In genomic region chr17:37447641-37448040, GRCh38 we compare ENCODE assay signal across 1 cellular context.
A peak's percentile ranks its signal among the peaks of the same experiment; 100 is the strongest.
TF ChIP-seq lines count a peak whose summit lies in the region.

No MANE protein-coding gene starts in this region.

TF ChIP-seq in IMR-90, 13 proteins besides CTCF, POLR2A, EP300 and RAD21:
- peak; percentile 53 for TF ChIP-seq FOS (IDR thresholded peaks at IDR 0.05; ENCODE audit: low read depth, low read length)
- no peak for TF ChIP-seq CHD1 (IDR thresholded peaks at IDR 0.05; ENCODE audit: low read depth, low read length)
